ENCODE assay signal across 4 cellular contexts in the genomic region with DNA sequence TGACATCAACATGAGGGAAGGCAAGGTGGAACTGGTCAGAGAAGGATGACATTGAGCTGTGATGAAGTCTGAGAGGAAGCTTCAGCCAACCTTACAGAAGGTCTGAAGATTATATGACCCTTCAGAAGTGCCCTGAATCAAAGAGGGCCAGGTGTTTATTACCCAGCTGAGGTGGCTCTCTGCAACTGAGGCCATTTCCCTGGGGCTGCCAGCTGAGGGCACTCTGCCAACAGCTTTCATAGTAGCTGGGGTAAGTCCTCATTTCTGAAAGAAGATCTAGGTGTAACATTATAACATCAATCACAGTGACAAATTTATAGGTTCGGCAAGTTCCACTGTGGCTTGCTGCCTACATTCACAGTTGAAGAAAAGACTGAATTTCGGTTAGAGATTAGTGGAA. TPM values are rescaled to one million over a fixed set of nuclear protein-coding genes. Genes with fewer than 3 reads are reported as not detected.
"Had no signal": no experiment of that assay in that cellular context is flagged by ENCODE, and none has a peak within 500 bp of the region (broad histone marks: within the 10 kb centered on the region; RNA-seq: fewer than 3 reads in every experiment).

No MANE protein-coding gene starts in this region.

RNA-seq across cellular contexts. Expression of gene NUTM2E, which starts 37.2 kb away (rescaled TPM):
- total RNA-seq: aorta; NCI-H460; Right ventricle myocardium superior; T-helper 1 cell treated with Interleukin-12 subunit alpha and Interleukin-12 subunit beta and Interleukin-4 antibody, amounts not matched to agents 30 ng/mL and 1 ng/mL, for 36 hours had no signal
- polyA plus RNA-seq: aorta had no signal
